ENCODE assay signal across 7 cellular contexts in genomic region chr1:59354239-59354638, GRCh38. TPM values are rescaled to one million over a fixed set of nuclear protein-coding genes. Genes with fewer than 3 reads are reported as not detected.
DNase-seq lines count a peak whose midpoint lies in the region; ATAC-seq, FAIRE-seq and TF ChIP-seq lines count a peak whose summit lies in the region.
"Not testable (repeated sequence)": the region's sequence is repeated elsewhere in the genome, so short reads cannot be mapped to it uniquely, and the experiment has no call there.

No MANE protein-coding gene starts in this region.

- not testable (repeated sequence) for H3K9me3 ChIP-seq in breast epithelium; HepG2 (ENCODE audit: low read length); neural progenitor cell (ENCODE audit: low read depth); skeletal muscle satellite cell (replicated peaks; ENCODE audit: low read length); testis

- not testable (repeated sequence) for TF ChIP-seq POLR2A in breast epithelium (IDR thresholded peaks at IDR 0.05); HepG2 (IDR thresholded peaks at IDR 0.05; ENCODE audit: insufficient read depth in 1 of 2, low read depth in 2 of 2, low read length in 2 of 2); testis (IDR thresholded peaks at IDR 0.05)

- not testable (repeated sequence) for TF ChIP-seq RAD21 in HepG2 (CRISPR knock-in tag; IDR thresholded peaks at IDR 0.05)

- FAIRE-seq in HepG2 (lab: Jason Lieb, UNC), result not testable (repeated sequence)

- H3K36me3 Mint-ChIP-seq in activated CD4-positive, alpha-beta T cell treated with anti-CD3 and anti-CD28 coated beads, Interleukin-2, amount 10 ng/mL, durations not matched to agents 24 days and 14 days (ENCODE audit: low read depth); activated T-helper 17 cell treated with anti-CD3 and anti-CD28 coated beads, Interleukin-2, amount 50 U/mL, for 72 hours (ENCODE audit: low read depth); neural progenitor cell: not testable (repeated sequence)

- peak overlapping the region; percentile 91 for H3K27ac Mint-ChIP-seq in activated CD4-positive, alpha-beta T cell treated with anti-CD3 and anti-CD28 coated beads, Interleukin-2, amount 10 ng/mL, durations not matched to agents 24 days and 14 days
- peak overlapping the region; percentile 78 for H3K27ac Mint-ChIP-seq in activated T-helper 17 cell treated with anti-CD3 and anti-CD28 coated beads, Interleukin-2, amount 50 U/mL, for 72 hours
- H3K27ac Mint-ChIP-seq in neural progenitor cell, result peak overlapping the region; percentile 43

- H3K9ac ChIP-seq in HepG2 (ENCODE audit: insufficient read depth, low read depth, low read length); neural progenitor cell; skeletal muscle satellite cell (ENCODE audit: low read depth, low read length): not testable (repeated sequence)

- peaks cover 14% of the 10 kb centered on the region for H3K4me1 Mint-ChIP-seq in activated CD4-positive, alpha-beta T cell treated with anti-CD3 and anti-CD28 coated beads, Interleukin-2, amount 10 ng/mL, durations not matched to agents 24 days and 14 days
- H3K4me1 Mint-ChIP-seq in activated T-helper 17 cell treated with anti-CD3 and anti-CD28 coated beads, Interleukin-2, amount 50 U/mL, for 72 hours; neural progenitor cell: not testable (repeated sequence)

- H4K20me1 ChIP-seq in HepG2 (ENCODE audit: insufficient read depth, low read length); neural progenitor cell (ENCODE audit: low read depth): not testable (repeated sequence)

- intact Hi-C loops in activated CD4-positive, alpha-beta T cell treated with anti-CD3 and anti-CD28 coated beads, Interleukin-2, amount 10 ng/mL, durations not matched to agents 24 days and 14 days (cut with micrococcal nuclease), result loop anchor here (10.0 kb wide), 1 partner anchor 121 kb away; no protein-coding TSS in a partner anchor
- intact Hi-C loops in breast epithelium (cut with DNase I; ENCODE audit: low total_unique reads); HepG2 (cut with micrococcal nuclease; ENCODE audit: unreplicated experiment); testis (cut with DNase I; ENCODE audit: low total_unique reads): not testable (repeated sequence)

- CTCF ChIA-PET in HepG2 (lab: Yijun Ruan, JAX; ENCODE audit: low intra/inter-chr PET ratio, low total read pairs), result not testable (repeated sequence)

- TF ChIP-seq CTCF in breast epithelium (IDR thresholded peaks at IDR 0.05); HepG2 (CRISPR knock-in tag; IDR thresholded peaks at IDR 0.05); neural progenitor cell (IDR thresholded peaks at IDR 0.05); testis (IDR thresholded peaks at IDR 0.05): not testable (repeated sequence)

- H3K4me3 Mint-ChIP-seq in activated CD4-positive, alpha-beta T cell treated with anti-CD3 and anti-CD28 coated beads, Interleukin-2, amount 10 ng/mL, durations not matched to agents 24 days and 14 days; neural progenitor cell: not testable (repeated sequence)
- peak overlapping the region; percentile 31 for H3K4me3 Mint-ChIP-seq in activated T-helper 17 cell treated with anti-CD3 and anti-CD28 coated beads, Interleukin-2, amount 50 U/mL, for 72 hours

- POLR2A ChIA-PET in HepG2 (lab: Yijun Ruan, JAX), result not testable (repeated sequence)

- 71% methylated on average over 4 of the region's 4 CpGs for WGBS in HepG2 (ENCODE audit: low lambda C conversion rate)
- WGBS in testis, 2 donors, result 63 to 64% methylated on average over 4 of the region's 4 CpGs

- DNase-seq in activated CD4-positive, alpha-beta T cell treated with anti-CD3 and anti-CD28 coated beads, Interleukin-2, amount 10 ng/mL, durations not matched to agents 24 days and 14 days; breast epithelium (ENCODE audit: low spot score in 2 of 2); HepG2 (ENCODE audit: low spot score); neural progenitor cell (ENCODE audit: low spot score); testis: not testable (repeated sequence)

- H3K27ac ChIP-seq in breast epithelium, result peak overlapping the region; percentile 74 to 84
- not testable (repeated sequence) for H3K27ac ChIP-seq in HepG2 (ENCODE audit: extremely low read length, insufficient read depth, low read length); neural progenitor cell
- H3K27ac ChIP-seq in testis, result peak overlapping the region; percentile 73 to 76

- in situ Hi-C loops in HepG2 (cut with HindIII; ENCODE audit: extremely low pct_ligation_motif_present, low pct_unique_long_range_greater_than_20kb), result not testable (repeated sequence)

- not testable (repeated sequence) for ATAC-seq in activated T-helper 17 cell treated with anti-CD3 and anti-CD28 coated beads, Interleukin-2, amount 50 U/mL, for 72 hours (replicated peaks); HepG2

- not testable (repeated sequence) for H3K4me2 ChIP-seq in HepG2 (ENCODE audit: low read depth, low read length); neural progenitor cell
- H3K4me2 ChIP-seq in skeletal muscle satellite cell (ENCODE audit: low read length), result peak overlapping the region; percentile 38

- not testable (repeated sequence) for H3K79me2 ChIP-seq in HepG2 (ENCODE audit: insufficient read depth, low read length); neural progenitor cell (ENCODE audit: low read depth)

- TF ChIP-seq EP300 in HepG2 (IDR thresholded peaks at IDR 0.05; ENCODE audit: low read depth in 2 of 2, low read length in 2 of 2); HepG2 (CRISPR knock-in tag; IDR thresholded peaks at IDR 0.05; ENCODE audit: borderline replicate concordance): not testable (repeated sequence)

- H3K27me3 ChIP-seq in breast epithelium; HepG2 (ENCODE audit: control insufficient read depth in 1 of 2, insufficient read depth in 2 of 2, low read length in 2 of 2); neural progenitor cell; skeletal muscle satellite cell (ENCODE audit: control insufficient read depth, insufficient read depth, low read length); testis: not testable (repeated sequence)

- H3K9me3 Mint-ChIP-seq in activated CD4-positive, alpha-beta T cell treated with anti-CD3 and anti-CD28 coated beads, Interleukin-2, amount 10 ng/mL, durations not matched to agents 24 days and 14 days; activated T-helper 17 cell treated with anti-CD3 and anti-CD28 coated beads, Interleukin-2, amount 50 U/mL, for 72 hours; neural progenitor cell: not testable (repeated sequence)

- not testable (repeated sequence) for BruUV-seq in HepG2 (replicated peaks; lab: Mats Ljungman, UMichigan)

- H3F3A ChIP-seq in neural progenitor cell (ENCODE audit: low read depth), result not testable (repeated sequence)

- H3K4me3 ChIP-seq in breast epithelium; HepG2 (replicated peaks in 1 of 3; ENCODE audit: insufficient read depth in 1 of 3, low read depth in 2 of 3, low read length in 3 of 3); neural progenitor cell; skeletal muscle satellite cell (ENCODE audit: low read length); testis: not testable (repeated sequence)

- not testable (repeated sequence) for H3K36me3 ChIP-seq in breast epithelium; HepG2 (replicated peaks in 1 of 2; ENCODE audit: control insufficient read depth in 1 of 2, insufficient read depth in 2 of 2, low read length in 2 of 2); neural progenitor cell; skeletal muscle satellite cell (ENCODE audit: insufficient read depth, low read length); testis (ENCODE audit: low read depth, missing control alignments)

- not testable (repeated sequence) for H3K27me3 Mint-ChIP-seq in activated CD4-positive, alpha-beta T cell treated with anti-CD3 and anti-CD28 coated beads, Interleukin-2, amount 10 ng/mL, durations not matched to agents 24 days and 14 days; activated T-helper 17 cell treated with anti-CD3 and anti-CD28 coated beads, Interleukin-2, amount 50 U/mL, for 72 hours; neural progenitor cell (ENCODE audit: insufficient read depth, low read depth)

- not testable (repeated sequence) for H3K4me1 ChIP-seq in breast epithelium, neural progenitor cell
- H3K4me1 ChIP-seq in HepG2 (ENCODE audit: insufficient read depth, low read length), result peaks cover 39% of the 10 kb centered on the region
- H3K4me1 ChIP-seq in skeletal muscle satellite cell (ENCODE audit: control insufficient read depth, insufficient read depth, low read length), result peaks cover 15% of the 10 kb centered on the region
- H3K4me1 ChIP-seq in testis, result peaks cover 18% of the 10 kb centered on the region

- H2AFZ ChIP-seq in HepG2 (ENCODE audit: low read length); neural progenitor cell (replicated peaks): not testable (repeated sequence)

RNA-seq across cellular contexts. Expression of gene FGGY, which starts 57.3 kb away (rescaled TPM):
- 6.2 and 8.1 TPM in 2 replicates for total RNA-seq in activated CD4-positive, alpha-beta T cell treated with anti-CD3 and anti-CD28 coated beads, Interleukin-2, amount 10 ng/mL, durations not matched to agents 24 days and 14 days
- 10 to 100 TPM in 1 of 2 donors, 1 to 10 TPM in 1; 8.1 to 16.4 TPM for total RNA-seq in activated T-helper 17 cell treated with anti-CD3 and anti-CD28 coated beads, Interleukin-2, amount 50 U/mL, for 72 hours
- total RNA-seq in breast epithelium (10 to 100 TPM; 16.2 to 50.3 (median 29.2) TPM), HepG2 (2016; rRNA removed; fragmentation: Illumina TruSeq; extraction: Trizol) (15.7 and 20.0 TPM in 2 replicates), neural progenitor cell (ENCODE audit: low replicate concordance) (32.5 and 32.9 TPM in 2 replicates), testis (10 to 100 TPM; 32.3 to 32.8 TPM)
- 59.4 and 62.1 TPM in 2 replicates for total RNA-seq in HepG2 (2016; cell fraction: cytosol; rRNA removed; fragmentation: Illumina TruSeq; extraction: Trizol; ENCODE audit: low read depth)
- 16.5 and 19.6 TPM in 2 replicates for total RNA-seq in HepG2 (2016; cell fraction: insoluble cytoplasmic fraction; rRNA removed; fragmentation: Illumina TruSeq; extraction: Trizol)
- 19.5 and 21.4 TPM in 2 replicates for total RNA-seq in HepG2 (2016; cell fraction: membrane; rRNA removed; fragmentation: Illumina TruSeq; extraction: Trizol)
- total RNA-seq in HepG2 (2016; cell fraction: nucleus; rRNA removed; fragmentation: Illumina TruSeq; extraction: Trizol), result 16.9 and 19.5 TPM in 2 replicates
- polyA plus RNA-seq in HepG2 (2011; rRNA removed) (25.6 and 27.5 TPM in 2 replicates), testis (ENCODE audit: insufficient read depth, low read depth, low replicate concordance) (14.6 TPM)
- 26.7 and 28.9 TPM in 2 replicates for polyA plus RNA-seq in HepG2 (2011; cell fraction: cytosol; rRNA removed)
- polyA plus RNA-seq in HepG2 (2011; cell fraction: nucleus; rRNA removed), result 13.2 and 13.8 TPM in 2 replicates
- 19.3 and 23.4 TPM in 2 replicates for polyA plus RNA-seq in HepG2 (2012)
- 6.2 and 8.4 TPM in 2 replicates for polyA plus RNA-seq in HepG2 (2016; cell fraction: cytosol; fragmentation: Illumina TruSeq; extraction: Trizol; ENCODE audit: low read depth)
- 13.0 and 14.8 TPM in 2 replicates for polyA plus RNA-seq in HepG2 (2016; cell fraction: insoluble cytoplasmic fraction; fragmentation: Illumina TruSeq; extraction: Trizol; ENCODE audit: low read depth)
- polyA plus RNA-seq in HepG2 (2016; cell fraction: membrane; fragmentation: Illumina TruSeq; extraction: Trizol; ENCODE audit: low read depth), result 9.0 and 11.2 TPM in 2 replicates
- 7.0 and 8.3 TPM in 2 replicates for polyA plus RNA-seq in HepG2 (2016; cell fraction: nucleus; fragmentation: Illumina TruSeq; extraction: Trizol; ENCODE audit: insufficient read depth, low read depth)
- polyA minus RNA-seq in HepG2 (2011; rRNA and poly(A)+ RNA removed; ENCODE audit: low replicate concordance), result 11.3 and 53.1 TPM in 2 replicates
- polyA minus RNA-seq in HepG2 (2011; cell fraction: cytosol; rRNA and poly(A)+ RNA removed), result 9.6 and 14.5 TPM in 2 replicates
- polyA minus RNA-seq in HepG2 (2011; cell fraction: nucleus; rRNA and poly(A)+ RNA removed), result 62.8 and 75.2 TPM in 2 replicates
- 14.2 and 14.7 TPM in 2 replicates for total RNA-seq in skeletal muscle satellite cell (2012; rRNA removed)
